ENCODE assay signal across 9 cellular contexts in the genomic region with DNA sequence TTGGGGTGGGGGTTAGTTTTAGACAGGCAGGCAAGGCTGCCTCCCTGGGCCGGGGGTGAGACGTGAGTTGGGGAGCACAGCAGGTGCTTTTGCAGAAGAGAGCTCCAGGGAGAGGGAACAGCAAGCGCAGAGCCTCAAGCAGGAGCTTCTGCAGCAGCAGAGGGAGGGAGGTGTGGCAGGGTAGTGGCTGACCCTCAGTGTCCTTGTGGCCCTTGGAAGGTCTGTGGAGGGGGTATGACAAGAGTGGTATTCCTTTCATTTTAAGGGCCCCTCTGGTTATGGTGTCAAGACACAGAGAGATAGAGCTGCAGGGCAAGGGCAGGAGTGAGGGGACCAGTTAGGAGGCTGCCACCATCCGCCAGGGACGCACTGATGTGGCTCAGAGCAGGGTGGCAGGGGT.
"Had no signal": no experiment of that assay in that cellular context is flagged by ENCODE, and none has a peak within 500 bp of the region (broad histone marks: within the 10 kb centered on the region; RNA-seq: fewer than 3 reads in every experiment).

No MANE protein-coding gene starts in this region.

- ATAC-seq: GM23338, HCT116 had no signal

- H3K9me3 Mint-ChIP-seq: GM23338 had no signal

- H3K9me3 ChIP-seq: HAP-1 had no signal

- H3K27ac Mint-ChIP-seq: GM23338, H9, HFFc6 had no signal

- DNase-seq: GM23248, GOT3, H7, H9, HCEC 1CT, HFFc6 had no signal

- H3K36me3 ChIP-seq: HAP-1 had no signal

- H3K4me3 ChIP-seq: GM23248, GM23338, HAP-1 had no signal

- H3K4me1 ChIP-seq: HAP-1 had no signal

- H3K4me2 ChIP-seq: GM23338 had no signal

- H2AFZ ChIP-seq: GM23248, GM23338 had no signal

- H3K9ac ChIP-seq: GM23248 had no signal

- H3K27ac ChIP-seq: GM23248 had no signal

- H3K4me1 Mint-ChIP-seq: GM23338, H9 had no signal

- H3K4me3 Mint-ChIP-seq: GM23338, H9, HFFc6 had no signal
